ENCODE assay signal across 16 cellular contexts in genomic region chr6:163836916-163837660, GRCh38.
A peak's percentile ranks its signal among the peaks of the same experiment; 100 is the strongest.
DNase-seq lines count a peak whose midpoint lies in the region; ATAC-seq, FAIRE-seq and TF ChIP-seq lines count a peak whose summit lies in the region.
"Had no signal": no experiment of that assay in that cellular context is flagged by ENCODE, and none has a peak within 500 bp of the region (broad histone marks: within the 10 kb centered on the region; RNA-seq: fewer than 3 reads in every experiment).

No MANE protein-coding gene starts in this region.

- H3K9me1 ChIP-seq in K562 (ENCODE audit: control insufficient read depth, insufficient read depth, low read length): no peaks in the 10 kb centered on the region

- TF ChIP-seq CTCF in K562 (IDR thresholded peaks at IDR 0.05 in 2 of 3, conservative IDR thresholded peaks at IDR 0.05 in 1 of 3; ENCODE audit: insufficient read depth in 2 of 3, low read depth in 1 of 3, low read length in 3 of 3) (no peak), smooth muscle cell (IDR thresholded peaks at IDR 0.05; ENCODE audit: borderline replicate concordance, insufficient read depth, poor library complexity, severe bottlenecking) (no peak), transverse colon (IDR thresholded peaks at IDR 0.05) (no peak)

- CTCF ChIA-PET in K562 (lab: Yijun Ruan, JAX; ENCODE audit: low intra/inter-chr PET ratio): no interaction called here

- no peaks in the 10 kb centered on the region for H3K36me3 ChIP-seq in K562 (ENCODE audit: control insufficient read depth, insufficient read depth, low read length)
- H3K36me3 ChIP-seq in smooth muscle cell (ENCODE audit: low read depth): no peaks in the 10 kb centered on the region
- no peaks in the 10 kb centered on the region for H3K36me3 ChIP-seq in transverse colon

- no peak for TF ChIP-seq EP300 in K562 (IDR thresholded peaks at IDR 0.05; ENCODE audit: low read length)
- no peak for TF ChIP-seq EP300 in transverse colon (IDR thresholded peaks at IDR 0.05; ENCODE audit: low read depth)

- H2AFZ ChIP-seq in K562 (ENCODE audit: low read depth, low read length): 0 out of 2 replicates have a peak overlapping the region, but pooled peaks have one; percentile 64
- no peak overlapping the region for H2AFZ ChIP-seq in smooth muscle cell (ENCODE audit: low read depth)
- H2AFZ ChIP-seq: PC-9 had no signal

- peaks cover 36 to 46% of the 10 kb centered on the region in 2 experiments for H3K27me3 ChIP-seq in K562 (ENCODE audit: control insufficient read depth in 2 of 2, insufficient read depth in 2 of 2, low read length in 2 of 2)
- H3K27me3 ChIP-seq in layer of hippocampus (ENCODE audit: control insufficient read depth, insufficient read depth, low read length): no peaks in the 10 kb centered on the region
- peaks cover 8% of the 10 kb centered on the region for H3K27me3 ChIP-seq in smooth muscle cell (ENCODE audit: low read depth)
- no peaks in the 10 kb centered on the region for H3K27me3 ChIP-seq in transverse colon

- ATAC-seq in K562: no peak
- ATAC-seq: activated naive CD8-positive, alpha-beta T cell treated with anti-CD3 and anti-CD28 coated beads, Interleukin-2, amount 50 U/mL, for 24 hours; activated T-cell treated with anti-CD3 and anti-CD28 coated beads, Interleukin-2, amount 50 U/mL, for 72 hours had no signal

- no peak overlapping the region for H3K4me3 ChIP-seq in K562
- no peak overlapping the region for H3K4me3 ChIP-seq in smooth muscle cell
- peak overlapping the region in 1 of 4 donors; percentile 21 for H3K4me3 ChIP-seq in transverse colon
- H3K4me3 ChIP-seq: PC-9 had no signal

- H3K9me3 ChIP-seq in K562 (replicated peaks; ENCODE audit: control insufficient read depth, insufficient read depth, low read depth, low read length) (peaks cover 4% of the 10 kb centered on the region; the same call in 1 of the 2 replicates), smooth muscle cell (replicated peaks; ENCODE audit: low read depth) (no peaks in the 10 kb centered on the region), transverse colon (no peaks in the 10 kb centered on the region)

- H3K79me2 ChIP-seq in K562 (ENCODE audit: control insufficient read depth, insufficient read depth, low read length): no peaks in the 10 kb centered on the region
- H3K79me2 ChIP-seq in smooth muscle cell (ENCODE audit: low read depth): no peaks in the 10 kb centered on the region

- H4K20me1 ChIP-seq in K562 (replicated peaks; ENCODE audit: control insufficient read depth, insufficient read depth, low read length): no peaks in the 10 kb centered on the region
- no peaks in the 10 kb centered on the region for H4K20me1 ChIP-seq in smooth muscle cell (ENCODE audit: low read depth)

- peak; percentile 76 for DNase-seq in NCI-H1105 (lab: John Stamatoyannopoulos, UW)
- no peak for DNase-seq in K562 (ENCODE audit: extremely low read depth in 1 of 4, low spot score in 3 of 4)
- no peak for DNase-seq in smooth muscle cell (lab: John Stamatoyannopoulos, UW; ENCODE audit: unreplicated experiment)
- DNase-seq in urothelium cell line (ENCODE audit: low spot score): no peak
- DNase-seq in transverse colon: no peak
- DNase-seq in hepatic stellate cell (ENCODE audit: low spot score): no peak
- DNase-seq: activated CD4-positive, alpha-beta memory T cell treated with anti-CD3 and anti-CD28 coated beads, Interleukin-2, amount 10 ng/mL, durations not matched to agents 7 days and 5 days; activated naive CD8-positive, alpha-beta T cell treated with anti-CD3 and anti-CD28 coated beads, Interleukin-2, amount 50 U/mL, for 24 hours; activated T-cell treated with anti-CD3 and anti-CD28 coated beads, Interleukin-2, amount 50 U/mL, for 72 hours; immature natural killer cell; NCI-H1436; NCI-H510A; occipital lobe; PC-9 had no signal

- H3K4me2 ChIP-seq in K562 (ENCODE audit: insufficient read depth, low read length) (peak overlapping the region; percentile 54), smooth muscle cell (peak overlapping the region; percentile 86)
- H3K4me2 ChIP-seq: PC-9 had no signal

- TF ChIP-seq POLR2A in K562 (conservative IDR thresholded peaks at IDR 0.05) (no peak), transverse colon (IDR thresholded peaks at IDR 0.05) (no peak)

- H3K4me1 ChIP-seq in K562 (replicated peaks in 1 of 2; ENCODE audit: control insufficient read depth in 2 of 2, insufficient read depth in 2 of 2, low read length in 2 of 2) (peaks cover 4 to 9% of the 10 kb centered on the region in 2 experiments; a peak in 2 of 5 replicates), smooth muscle cell (ENCODE audit: low read depth) (peaks cover 13% of the 10 kb centered on the region), transverse colon (peaks cover 0 to 8% (median 2%) of the 10 kb centered on the region in 4 donors)

- H3K27ac ChIP-seq in K562 (ENCODE audit: extremely low read depth, low read depth, low read length): no peak overlapping the region
- peak overlapping the region; percentile 33 for H3K27ac ChIP-seq in layer of hippocampus (ENCODE audit: low read depth, low read length)
- no peak overlapping the region for H3K27ac ChIP-seq in smooth muscle cell (ENCODE audit: low read depth)
- peak overlapping the region in 1 of 4 donors; percentile 26 for H3K27ac ChIP-seq in transverse colon
- H3K27ac ChIP-seq: C4-2B, PC-9 had no signal

- POLR2A ChIA-PET in K562 (lab: Yijun Ruan, JAX): interaction anchor here (0.6 kb wide), 1 partner anchor 20 kb away, joined by 3 read pairs; no protein-coding TSS in a partner anchor

- WGBS in K562 (ENCODE audit: insufficient coverage, low coverage, missing lambda C conversion rate): 8% methylated on average over 8 of the region's 8 CpGs
- 92% methylated on average over 8 of the region's 8 CpGs for WGBS in smooth muscle cell (ENCODE audit: low lambda C conversion rate)
- WGBS in transverse colon (ENCODE audit: low coverage in 1 of 2), 2 donors: 71 to 75% methylated on average over 4 to 8 of the region's 8 CpGs

- no peak for FAIRE-seq in K562 (lab: Jason Lieb, UNC)
- no peak for FAIRE-seq in urothelium cell line (lab: Jason Lieb, UNC)

- H3K9ac ChIP-seq in K562 (ENCODE audit: insufficient read depth in 1 of 2, low read depth in 2 of 2, low read length in 2 of 2) (no peak overlapping the region), smooth muscle cell (ENCODE audit: low read depth) (no peak overlapping the region)

- BruUV-seq in K562 (replicated peaks; lab: Mats Ljungman, UMichigan): no TSS peak

- H3F3A ChIP-seq in smooth muscle cell (ENCODE audit: low read depth): no peaks in the 10 kb centered on the region

- in situ Hi-C loops in K562 (cut with MboI): no loop called here
- in situ Hi-C loops in transverse colon (cut with MboI; ENCODE audit: low pct_ligation_motif_present in 1 of 4, low pct_unique_long_range_greater_than_20kb in 1 of 4, low sequenced_read_pairs in 3 of 4): no loop called here

- no peak for TF ChIP-seq RAD21 in K562 (CRISPR knock-in tag; conservative IDR thresholded peaks at IDR 0.05 in 1 of 2, IDR thresholded peaks at IDR 0.05 in 1 of 2)

- intact Hi-C loops in K562 (cut with micrococcal nuclease) (no loop called here), transverse colon (cut with DNase I; ENCODE audit: low total_unique reads) (no loop called here)
